ENCODE assay signal across 8 cellular contexts in the genomic region with DNA sequence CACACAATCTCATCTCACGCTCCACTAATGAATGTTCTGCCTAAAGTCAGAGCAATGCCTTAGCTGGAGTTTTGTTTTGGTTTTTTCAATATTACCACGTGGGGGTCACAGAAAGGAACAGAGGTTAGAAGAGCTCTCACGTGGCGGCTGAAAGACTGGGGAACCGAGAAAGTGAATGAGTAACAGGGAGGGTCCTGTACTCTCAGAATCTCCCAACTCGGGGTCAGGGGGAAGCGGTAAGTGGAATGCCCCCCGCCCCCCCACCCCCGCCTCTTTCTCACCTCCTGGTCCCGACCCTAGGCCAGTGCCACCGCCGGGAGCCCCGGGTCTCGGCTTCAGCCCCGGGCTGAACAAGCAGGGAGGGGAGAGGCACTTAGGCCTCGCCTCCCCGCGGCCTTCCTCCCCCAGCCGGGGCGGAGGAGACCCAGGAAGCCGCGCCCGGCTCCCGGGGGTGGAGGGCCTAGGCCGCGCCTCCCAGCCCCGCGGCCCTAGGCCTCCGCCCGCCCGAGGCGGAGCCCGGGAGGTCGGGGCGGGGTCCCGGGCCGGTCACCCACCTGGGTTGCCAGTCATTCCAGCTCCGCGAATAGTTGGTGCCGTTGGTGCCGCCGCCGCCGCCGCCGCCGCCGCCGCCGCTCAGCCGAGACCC.
DNase-seq lines count a peak whose midpoint lies in the region; ATAC-seq and TF ChIP-seq lines count a peak whose summit lies in the region.
"Not testable (repeated sequence)": the region's sequence is repeated elsewhere in the genome, so short reads cannot be mapped to it uniquely, and the experiment has no call there.

No MANE protein-coding gene starts in this region.

- ATAC-seq in GM21619 (IDR thresholded peaks at IDR 0.05; ENCODE audit: unreplicated experiment) (peak; percentile 33), HG03558 (IDR thresholded peaks at IDR 0.05; ENCODE audit: extremely low read depth, unreplicated experiment) (peak; percentile 15)

- peak; percentile 78 for DNase-seq in COLO668 (lab: John Stamatoyannopoulos, UW; ENCODE audit: unreplicated experiment)
- not testable (repeated sequence) for DNase-seq in SJSA1 (ENCODE audit: low read depth in 1 of 2, low spot score in 2 of 2); esophagus muscularis mucosa (ENCODE audit: extremely low spot score)
- peak; percentile 66 for DNase-seq in activated effector memory CD4-positive, alpha-beta T cell treated with Interleukin-2 at 50 U/mL for 16 hours
- DNase-seq in stimulated activated CD8-positive, alpha-beta memory T cell treated with anti-CD3 and anti-CD28 coated beads, Interleukin-15, amount 100 ng/mL, for 4 hours (ENCODE audit: low read depth in 2 of 2) = peak; percentile 42 to 73

- peak overlapping the region; percentile 75 for H3K9ac ChIP-seq in mucosa of stomach (ENCODE audit: low read length)

- not testable (repeated sequence) for H3K4me1 ChIP-seq in SJSA1 (replicated peaks); mucosa of stomach (ENCODE audit: control insufficient read depth, insufficient read depth, low read length)
- H3K4me1 ChIP-seq in esophagus muscularis mucosa = peaks cover 2 to 39% (median 18%) of the 10 kb centered on the region in 4 donors

- not testable (repeated sequence) for H3K27me3 ChIP-seq in SJSA1 (replicated peaks); esophagus muscularis mucosa; mucosa of stomach (ENCODE audit: control insufficient read depth, insufficient read depth, low read length)

- H3K27ac ChIP-seq in SJSA1 (peak overlapping the region; percentile 67), esophagus muscularis mucosa (replicated peaks in 1 of 4) (peak overlapping the region; percentile 93 to 99 (median 97))

- intact Hi-C loops in esophagus muscularis mucosa (cut with DNase I) = not testable (repeated sequence)

- H3K9me3 ChIP-seq in SJSA1 (replicated peaks); esophagus muscularis mucosa; mucosa of stomach (ENCODE audit: control insufficient read depth, low read length): not testable (repeated sequence)

- H3K4me3 ChIP-seq in SJSA1 (peak overlapping the region; percentile 52), esophagus muscularis mucosa (peak overlapping the region; percentile 78 to 91 (median 86))
- not testable (repeated sequence) for H3K4me3 ChIP-seq in mucosa of stomach (ENCODE audit: low read length)

- not testable (repeated sequence) for TF ChIP-seq CTCF in esophagus muscularis mucosa (IDR thresholded peaks at IDR 0.05)

- WGBS in esophagus muscularis mucosa = no CpG with 5 or more reads among the region's 51 CpGs

- TF ChIP-seq EP300 in esophagus muscularis mucosa (IDR thresholded peaks at IDR 0.05) = not testable (repeated sequence)

- TF ChIP-seq POLR2A in esophagus muscularis mucosa (IDR thresholded peaks at IDR 0.05; ENCODE audit: low read depth) = not testable (repeated sequence)

- H3K36me3 ChIP-seq in SJSA1 = peaks cover 15% of the 10 kb centered on the region
- H3K36me3 ChIP-seq in esophagus muscularis mucosa = peaks cover 0 to 11% (median 2%) of the 10 kb centered on the region in 4 donors
- H3K36me3 ChIP-seq in mucosa of stomach (ENCODE audit: control insufficient read depth, insufficient read depth, low read length) = not testable (repeated sequence)
